ENCODE assay signal across 11 cellular contexts in the genomic region with DNA sequence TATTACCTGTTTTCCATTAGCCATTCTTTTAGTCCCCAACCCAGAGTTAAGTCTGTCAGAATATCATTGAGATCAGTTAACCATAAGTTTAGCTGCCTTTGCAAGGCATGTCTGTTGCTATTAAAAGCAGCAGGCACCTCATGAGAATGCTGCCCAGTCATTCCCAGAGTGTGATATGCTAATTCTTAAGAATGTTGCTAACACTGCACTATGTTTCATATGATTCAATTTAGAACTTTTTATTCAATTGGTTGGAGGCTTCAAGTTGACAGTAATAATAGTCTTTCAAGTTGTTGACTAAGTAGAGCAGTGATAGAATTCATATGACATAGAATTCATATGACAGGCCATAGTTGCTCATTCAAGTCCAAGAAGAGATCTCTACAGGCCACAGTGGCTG.
DNase-seq lines count a peak whose midpoint lies in the region; ATAC-seq, FAIRE-seq and TF ChIP-seq lines count a peak whose summit lies in the region.
"Had no signal": no experiment of that assay in that cellular context is flagged by ENCODE, and none has a peak within 500 bp of the region (broad histone marks: within the 10 kb centered on the region; RNA-seq: fewer than 3 reads in every experiment).

No MANE protein-coding gene starts in this region.

- no peak for TF ChIP-seq RAD21 in neural cell (conservative IDR thresholded peaks at IDR 0.05)

- peaks cover 15% of the 10 kb centered on the region for H3K4me1 Mint-ChIP-seq in activated CD4-positive, alpha-beta memory T cell treated with anti-CD3 and anti-CD28 coated beads, Interleukin-2, amount 10 ng/mL, durations not matched to agents 7 days and 5 days
- peaks cover 0 to 22% of the 10 kb centered on the region in 2 donors for H3K4me1 Mint-ChIP-seq in effector memory CD8-positive, alpha-beta T cell (ENCODE audit: low read depth in 2 of 2)

- no peaks in the 10 kb centered on the region for H4K20me1 ChIP-seq in neural cell (ENCODE audit: insufficient read depth)

- no peak overlapping the region for H2AFZ ChIP-seq in neural cell (ENCODE audit: low read depth, low read length)

- no peak overlapping the region for H3K9ac ChIP-seq in neural cell (ENCODE audit: low read length)

- POLR2A ChIA-PET in activated CD4-positive, alpha-beta memory T cell treated with anti-CD3 and anti-CD28 coated beads, Interleukin-2, amount 10 ng/mL, durations not matched to agents 7 days and 5 days (lab: Charles Lee): interaction anchor here (1.0 kb wide), 1 partner anchor 141 kb away, joined by 3 read pairs; no protein-coding TSS in a partner anchor

- H3K9me2 ChIP-seq in neural cell (ENCODE audit: insufficient read depth, low read length): no peaks in the 10 kb centered on the region

- no peaks in the 10 kb centered on the region for H3K27me3 Mint-ChIP-seq in activated CD4-positive, alpha-beta memory T cell treated with anti-CD3 and anti-CD28 coated beads, Interleukin-2, amount 10 ng/mL, durations not matched to agents 7 days and 5 days
- H3K27me3 Mint-ChIP-seq in effector memory CD8-positive, alpha-beta T cell: no peaks in the 10 kb centered on the region
- H3K27me3 Mint-ChIP-seq: brain had no signal

- H3F3A ChIP-seq in neural cell (ENCODE audit: insufficient read depth, low read length, poor library complexity, severe bottlenecking): no peaks in the 10 kb centered on the region

- ATAC-seq in GM21619 (IDR thresholded peaks at IDR 0.05; ENCODE audit: unreplicated experiment): peak; percentile 57
- ATAC-seq in GM18517 (IDR thresholded peaks at IDR 0.05; ENCODE audit: unreplicated experiment): no peak
- no peak for ATAC-seq in effector memory CD8-positive, alpha-beta T cell (replicated peaks)

- peak overlapping the region; percentile 19 for H3K27ac ChIP-seq in neural cell (ENCODE audit: low read length)
- H3K27ac ChIP-seq: VCaP had no signal

- peak overlapping the region; percentile 16 for H3K4me3 ChIP-seq in neural cell (ENCODE audit: low read length)
- H3K4me3 ChIP-seq: testis had no signal

- H3K4me3 Mint-ChIP-seq in activated CD4-positive, alpha-beta memory T cell treated with anti-CD3 and anti-CD28 coated beads, Interleukin-2, amount 10 ng/mL, durations not matched to agents 7 days and 5 days: no peak overlapping the region
- no peak overlapping the region for H3K4me3 Mint-ChIP-seq in effector memory CD8-positive, alpha-beta T cell
- H3K4me3 Mint-ChIP-seq: brain had no signal

- H3K27me3 ChIP-seq in neural cell (ENCODE audit: insufficient read depth, low read depth, low read length): no peaks in the 10 kb centered on the region
- H3K27me3 ChIP-seq: testis had no signal

- TF ChIP-seq EP300 in neural cell (conservative IDR thresholded peaks at IDR 0.05; ENCODE audit: poor library complexity, severe bottlenecking): peak; percentile 71

- no peak for TF ChIP-seq CTCF in neural cell (IDR thresholded peaks at IDR 0.05; ENCODE audit: poor library complexity, severe bottlenecking)

- no peak for TF ChIP-seq POLR2A in GM12891 (IDR thresholded peaks at IDR 0.05; ENCODE audit: low read depth, low read length)

- peak; percentile 48 for FAIRE-seq in GM12891 (lab: Jason Lieb, UNC)

- peak overlapping the region; percentile 33 for H3K27ac Mint-ChIP-seq in activated CD4-positive, alpha-beta memory T cell treated with anti-CD3 and anti-CD28 coated beads, Interleukin-2, amount 10 ng/mL, durations not matched to agents 7 days and 5 days
- H3K27ac Mint-ChIP-seq in effector memory CD8-positive, alpha-beta T cell: no peak overlapping the region

- peaks cover 27% of the 10 kb centered on the region for H3K36me3 Mint-ChIP-seq in activated CD4-positive, alpha-beta memory T cell treated with anti-CD3 and anti-CD28 coated beads, Interleukin-2, amount 10 ng/mL, durations not matched to agents 7 days and 5 days (ENCODE audit: low read depth)
- no peaks in the 10 kb centered on the region for H3K36me3 Mint-ChIP-seq in effector memory CD8-positive, alpha-beta T cell (ENCODE audit: insufficient read depth)

- DNase-seq in GM12891 (ENCODE audit: insufficient read length, low spot score): no peak
- peak; percentile 20 for DNase-seq in activated CD4-positive, alpha-beta memory T cell treated with anti-CD3 and anti-CD28 coated beads, Interleukin-2, amount 10 ng/mL, durations not matched to agents 7 days and 5 days
- DNase-seq in NCI-H774 (lab: John Stamatoyannopoulos, UW): no peak
- DNase-seq in effector memory CD8-positive, alpha-beta T cell: no peak
- DNase-seq in NCI-H524 (lab: John Stamatoyannopoulos, UW): no peak
- DNase-seq: testis had no signal

- peaks cover 8% of the 10 kb centered on the region for H3K9me3 Mint-ChIP-seq in activated CD4-positive, alpha-beta memory T cell treated with anti-CD3 and anti-CD28 coated beads, Interleukin-2, amount 10 ng/mL, durations not matched to agents 7 days and 5 days
- H3K9me3 Mint-ChIP-seq in effector memory CD8-positive, alpha-beta T cell: no peaks in the 10 kb centered on the region

- H3K9me3 ChIP-seq in neural cell (ENCODE audit: low read length): no peaks in the 10 kb centered on the region
- H3K9me3 ChIP-seq: testis had no signal

- H3K79me2 ChIP-seq in neural cell (replicated peaks; ENCODE audit: insufficient read depth, low read length): no peaks in the 10 kb centered on the region

- H3K4me2 ChIP-seq in neural cell (ENCODE audit: low read length): no peak overlapping the region

- CTCF ChIA-PET in activated CD4-positive, alpha-beta memory T cell treated with anti-CD3 and anti-CD28 coated beads, Interleukin-2, amount 10 ng/mL, durations not matched to agents 7 days and 5 days (lab: Charles Lee): interaction anchor here (0.6 to 1.1 kb wide), 2 partner anchors 290 to 835 kb away, joined by 3 to 4 read pairs; no protein-coding TSS in a partner anchor

- no peaks in the 10 kb centered on the region for H3K36me3 ChIP-seq in neural cell (ENCODE audit: insufficient read depth, low read length)

TF ChIP-seq in GM12891, 5 proteins besides CTCF, POLR2A, EP300 and RAD21:
- TF ChIP-seq POLR2AphosphoS5 (IDR thresholded peaks at IDR 0.05; ENCODE audit: low read depth, low read length) (no peak), SPI1 (IDR thresholded peaks at IDR 0.05; ENCODE audit: low read depth, low read length) (no peak), POU2F2 (IDR thresholded peaks at IDR 0.05; ENCODE audit: low read depth, low read length) (peak; percentile 89), PAX5 (IDR thresholded peaks at IDR 0.05; ENCODE audit: insufficient read depth, low read length, severe bottlenecking) (no peak), TAF1 (IDR thresholded peaks at IDR 0.05; ENCODE audit: low read depth, low read length) (no peak)
TF ChIP-seq in GM12891: peak in this region for 1.

TF ChIP-seq in neural cell, 6 proteins besides CTCF, POLR2A, EP300 and RAD21:
- TF ChIP-seq SMC3 (conservative IDR thresholded peaks at IDR 0.05; ENCODE audit: poor library complexity): no peak
- TF ChIP-seq POLR2AphosphoS5 (IDR thresholded peaks at IDR 0.05): peak; percentile 37
TF ChIP-seq in neural cell: peak in this region for 1.
